Comparison of ENCODE assay signal across 27 cellular contexts in the genomic region with DNA sequence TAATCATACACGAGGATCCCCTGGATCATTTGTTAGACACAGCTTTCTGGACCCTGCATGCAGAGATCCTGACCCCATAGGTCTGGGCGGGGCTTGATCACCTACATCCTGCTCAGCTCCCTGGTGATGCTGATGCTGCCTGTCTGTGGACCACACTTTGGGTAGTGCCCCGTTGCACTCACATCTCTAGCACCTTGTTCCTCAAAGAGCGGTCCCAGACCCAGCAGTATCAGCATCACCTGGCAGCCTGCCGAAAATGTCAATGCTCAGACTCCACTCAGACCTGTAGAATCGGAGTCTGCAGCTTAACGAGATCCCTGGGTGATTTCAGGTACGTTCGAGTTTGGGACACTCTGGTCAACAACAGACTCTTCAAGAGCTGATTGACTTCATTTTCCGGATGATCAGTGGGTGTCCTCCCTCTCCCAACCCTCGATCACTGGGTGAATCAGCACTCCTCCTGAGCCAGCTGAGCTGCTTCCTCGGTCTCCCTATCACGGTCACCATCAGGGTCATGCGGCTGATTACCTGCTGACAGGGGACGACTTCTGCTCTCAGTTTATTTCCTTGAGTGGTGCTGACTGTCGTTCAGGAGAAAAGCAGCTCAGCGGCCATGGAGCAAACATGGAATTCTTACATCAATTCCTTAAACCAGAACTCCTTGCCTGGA.
"Had no signal": no experiment of that assay in that cellular context is flagged by ENCODE, and none has a peak within 500 bp of the region (broad histone marks: within the 10 kb centered on the region; RNA-seq: fewer than 3 reads in every experiment).

No MANE protein-coding gene starts in this region.

- FAIRE-seq: pancreas had no signal

- H3K79me2 ChIP-seq: hepatocyte had no signal

- H3K9ac ChIP-seq: neural progenitor cell had no signal

- H3K27ac Mint-ChIP-seq: mesothelial cell of epicardium; naive B cell; natural killer cell; nephron progenitor cell; neural progenitor cell; stimulated activated naive B cell treated with anti-CD40 and anti-IgM and Interleukin-4, amounts not matched to agents 10 μg/mL and 1 μg/mL and 100 μg/mL, for 72 hours had no signal

- H3K4me1 Mint-ChIP-seq: mesothelial cell of epicardium; naive B cell; natural killer cell; nephron progenitor cell; stimulated activated naive B cell treated with anti-CD40 and anti-IgM and Interleukin-4, amounts not matched to agents 10 μg/mL and 1 μg/mL and 100 μg/mL, for 72 hours had no signal

- H3K27me3 ChIP-seq: heart left ventricle, hepatocyte, neural progenitor cell, pancreas, right lobe of liver, stomach, suprapubic skin, tibial artery, vagina had no signal

- H3K4me2 ChIP-seq: hepatocyte, neural progenitor cell, smooth muscle cell had no signal

- H2AFZ ChIP-seq: hepatocyte, neural progenitor cell had no signal

- H3K4me3 Mint-ChIP-seq: mesothelial cell of epicardium; naive B cell; natural killer cell; nephron progenitor cell; neural progenitor cell; stimulated activated naive B cell treated with anti-CD40 and anti-IgM and Interleukin-4, amounts not matched to agents 10 μg/mL and 1 μg/mL and 100 μg/mL, for 72 hours had no signal

- DNase-seq: heart left ventricle; islet precursor cell; left ventricle myocardium inferior; mesendoderm; naive B cell; natural killer cell; nephron progenitor cell; pancreas; psoas muscle; stimulated activated CD4-positive, alpha-beta T cell treated with anti-CD3 and anti-CD28 coated beads, Interleukin-1b, Interleukin-23, amount 100 ng/mL, for 48 hours; stimulated activated CD4-positive, alpha-beta T cell treated with anti-CD3 and anti-CD28 coated beads, Interleukin-2, amount 100 ng/mL, for 48 hours; stimulated activated CD4-positive, alpha-beta T cell treated with anti-CD3 and anti-CD28 coated beads, Interleukin-4, amount 100 ng/mL, for 4 hours; stimulated activated CD8-positive, alpha-beta memory T cell treated with anti-CD3 and anti-CD28 coated beads, Interleukin-4, amount 100 ng/mL, for 48 hours; stimulated activated naive B cell treated with anti-CD40 and anti-IgM and Interleukin-4, amounts not matched to agents 10 μg/mL and 1 μg/mL and 100 μg/mL, for 72 hours; stimulated activated naive CD8-positive, alpha-beta T cell treated with anti-CD3 and anti-CD28 coated beads, Interleukin-15, Interleukin-2, amounts not matched to agents 100 U/mL and 50 U/mL, for 24 hours; stomach; trophoblast cell had no signal

- H3K4me1 ChIP-seq: heart left ventricle, left ventricle myocardium inferior, neural progenitor cell, pancreas, psoas muscle, right lobe of liver, stomach, suprapubic skin, tibial artery, vagina had no signal

- H3K36me3 ChIP-seq: heart left ventricle, left ventricle myocardium inferior, neural progenitor cell, pancreas, right lobe of liver, stomach, suprapubic skin, thoracic aorta, tibial artery, vagina had no signal

- H3K36me3 Mint-ChIP-seq: mesothelial cell of epicardium; naive B cell; natural killer cell; neural progenitor cell; stimulated activated naive B cell treated with anti-CD40 and anti-IgM and Interleukin-4, amounts not matched to agents 10 μg/mL and 1 μg/mL and 100 μg/mL, for 72 hours had no signal

- H3K27ac ChIP-seq: heart left ventricle, hepatocyte, left ventricle myocardium inferior, neural progenitor cell, pancreas, psoas muscle, right lobe of liver, stomach, suprapubic skin, thoracic aorta, tibial artery, vagina had no signal

- H3K9me3 ChIP-seq: heart left ventricle, left ventricle myocardium inferior, pancreas, psoas muscle, right lobe of liver, stomach, suprapubic skin, thoracic aorta, tibial artery, vagina had no signal

- H3K4me3 ChIP-seq: heart left ventricle, hepatocyte, left ventricle myocardium inferior, lung, neural progenitor cell, pancreas, psoas muscle, right lobe of liver, smooth muscle cell, stomach, suprapubic skin, thoracic aorta, tibial artery, vagina had no signal

- ATAC-seq: heart left ventricle; pancreas; psoas muscle; right lobe of liver; stimulated activated naive B cell treated with anti-CD40 and anti-IgM and Interleukin-4, amounts not matched to agents 10 μg/mL and 1 μg/mL and 100 μg/mL, for 72 hours; stimulated activated naive CD8-positive, alpha-beta T cell treated with anti-CD3 and anti-CD28 coated beads, Interleukin-15, Interleukin-2, amounts not matched to agents 100 U/mL and 50 U/mL, for 24 hours had no signal

- H3K9me3 Mint-ChIP-seq: mesothelial cell of epicardium; naive B cell; stimulated activated naive B cell treated with anti-CD40 and anti-IgM and Interleukin-4, amounts not matched to agents 10 μg/mL and 1 μg/mL and 100 μg/mL, for 72 hours had no signal
